1 cellular context compared by ENCODE assay signal in the genomic region with DNA sequence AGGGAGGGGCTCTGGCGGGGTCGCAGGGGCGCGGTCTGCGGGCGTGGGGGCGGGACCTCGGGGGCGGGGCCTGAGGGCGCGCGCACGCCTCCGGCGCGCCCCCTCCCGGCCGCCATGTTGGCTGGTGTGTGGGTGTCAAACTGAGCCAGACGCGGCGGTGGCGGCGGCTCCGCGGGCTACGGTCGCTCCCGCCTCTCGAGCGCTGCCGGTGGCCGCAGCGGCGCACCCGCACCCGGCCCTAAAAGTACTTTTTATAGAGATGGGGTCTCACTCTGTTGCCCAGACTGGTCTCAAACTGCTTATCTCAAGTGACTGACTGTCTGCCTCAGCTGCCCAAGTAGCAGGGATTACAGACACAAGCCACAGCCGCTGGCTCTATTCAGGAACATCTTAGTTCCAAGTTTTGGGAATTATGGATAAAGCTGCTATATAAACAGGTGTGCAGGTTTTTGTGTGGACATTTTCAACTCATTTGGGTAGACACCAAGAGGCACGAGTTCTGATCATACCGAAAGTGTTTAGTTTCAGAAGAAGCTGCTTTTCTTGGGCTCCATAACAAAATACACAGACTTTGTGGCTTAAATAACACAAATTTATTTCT.
TF ChIP-seq lines count a peak whose summit lies in the region.

No MANE protein-coding gene starts in this region.

TF ChIP-seq in H1, 55 proteins besides CTCF, POLR2A, EP300 and RAD21:
- TF ChIP-seq YY1 (IDR thresholded peaks at IDR 0.05; ENCODE audit: low read depth, low read length) (0 out of 2 replicates have a peak, but pooled peaks have one; percentile 50), TAF1 (IDR thresholded peaks at IDR 0.05; ENCODE audit: low read depth, low read length) (peak; percentile 42; the same call in 1 of the 2 replicates)
